29 cellular contexts compared by ENCODE assay signal in the genomic region with DNA sequence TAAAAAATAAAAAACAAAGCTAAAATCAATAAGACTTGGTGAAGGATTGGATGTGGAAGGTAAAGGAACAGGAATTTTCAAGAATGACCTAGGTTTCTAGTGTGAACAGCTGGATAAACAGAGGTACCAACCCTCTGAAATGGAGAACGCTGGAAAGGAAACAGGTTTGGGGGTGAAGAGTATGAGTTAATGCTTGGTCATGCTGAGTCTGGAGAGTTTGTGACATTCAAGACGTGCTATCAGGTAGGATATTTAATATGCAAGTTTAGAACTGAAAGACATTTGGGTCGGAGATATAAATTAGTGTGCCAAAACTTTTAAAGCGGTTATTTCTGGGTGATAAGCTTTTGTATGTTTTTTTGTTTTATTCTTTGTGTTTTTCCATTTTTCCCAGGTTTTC. TPM values are rescaled to one million over a fixed set of nuclear protein-coding genes. Genes with fewer than 3 reads are reported as not detected.
A peak's percentile ranks its signal among the peaks of the same experiment; 100 is the strongest.
DNase-seq lines count a peak whose midpoint lies in the region; ATAC-seq, FAIRE-seq and TF ChIP-seq lines count a peak whose summit lies in the region.
"Had no signal": no experiment of that assay in that cellular context is flagged by ENCODE, and none has a peak within 500 bp of the region (broad histone marks: within the 10 kb centered on the region; RNA-seq: fewer than 3 reads in every experiment).

No MANE protein-coding gene starts in this region.

- 34% methylated on average over 4 of the region's 4 CpGs for WGBS in K562 (ENCODE audit: insufficient coverage, low coverage, missing lambda C conversion rate)

- FAIRE-seq in K562 (lab: Jason Lieb, UNC): no peak
- FAIRE-seq: A204.1, GM12878, GM12892, GM18507 had no signal

- intact Hi-C loops in K562 (cut with micrococcal nuclease): no loop called here

- H3K4me2 ChIP-seq in K562 (ENCODE audit: insufficient read depth, low read length): no peak overlapping the region
- H3K4me2 ChIP-seq: BLaER1 had no signal

- no peak overlapping the region for H3K9ac ChIP-seq in K562 (ENCODE audit: insufficient read depth in 1 of 2, low read depth in 2 of 2, low read length in 2 of 2)
- H3K9ac ChIP-seq: BLaER1 had no signal

- H3K9me1 ChIP-seq in K562 (ENCODE audit: control insufficient read depth, insufficient read depth, low read length): no peaks in the 10 kb centered on the region

- DNase-seq in LHCN-M2 (ENCODE audit: low read depth) (peak; percentile 11), K562 (ENCODE audit: extremely low read depth in 1 of 4, low spot score in 3 of 4) (no peak), HK-2 (ENCODE audit: unreplicated experiment) (no peak)
- no peak for DNase-seq in activated CD4-positive, CD25-positive, alpha-beta regulatory T cell treated with anti-CD3 and anti-CD28 coated beads, Interleukin-2, amount 50 U/mL, for 72 hours
- DNase-seq: 8988T; ACHN; BE2C; C1 segment of cervical spinal cord; CD4-positive, alpha-beta memory T cell; CD4-positive, CD25-positive, alpha-beta regulatory T cell; CD8-positive, alpha-beta memory T cell; COR-L47; DMS 273 treated with DMSO at 0.1 percent for 48 hours; DMS153; DMS53; DMS79; DND-41; EL; GDM1 had no signal

- no TSS peak for BruUV-seq in K562 (replicated peaks; lab: Mats Ljungman, UMichigan)

- TF ChIP-seq RAD21 in K562 (CRISPR knock-in tag; conservative IDR thresholded peaks at IDR 0.05 in 1 of 2, IDR thresholded peaks at IDR 0.05 in 1 of 2): no peak

- H3K27me3 ChIP-seq in K562 (ENCODE audit: control insufficient read depth in 2 of 2, insufficient read depth in 2 of 2, low read length in 2 of 2): peaks cover 0 to 7% of the 10 kb centered on the region in 2 experiments; a peak in 1 of 5 replicates
- H3K27me3 ChIP-seq: BE2C, BLaER1 had no signal

- no peak for TF ChIP-seq CTCF in K562 (IDR thresholded peaks at IDR 0.05 in 2 of 3, conservative IDR thresholded peaks at IDR 0.05 in 1 of 3; ENCODE audit: insufficient read depth in 2 of 3, low read depth in 1 of 3, low read length in 3 of 3)

- no peak overlapping the region for H3K27ac ChIP-seq in K562 (ENCODE audit: extremely low read depth, low read depth, low read length)
- H3K27ac ChIP-seq: BLaER1 had no signal

- H3K79me2 ChIP-seq in K562 (ENCODE audit: control insufficient read depth, insufficient read depth, low read length): no peaks in the 10 kb centered on the region

- in situ Hi-C loops in K562 (cut with MboI): no loop called here

- CTCF ChIA-PET in K562 (lab: Yijun Ruan, JAX; ENCODE audit: low intra/inter-chr PET ratio): no interaction called here

- no peak for TF ChIP-seq POLR2A in K562 (conservative IDR thresholded peaks at IDR 0.05)

- H3K9me3 ChIP-seq in K562 (replicated peaks; ENCODE audit: control insufficient read depth, insufficient read depth, low read depth, low read length): no peaks in the 10 kb centered on the region
- H3K9me3 ChIP-seq: BE2C, BLaER1 had no signal

- H3K4me1 ChIP-seq in K562 (replicated peaks in 1 of 2; ENCODE audit: control insufficient read depth in 2 of 2, insufficient read depth in 2 of 2, low read length in 2 of 2): no peaks in the 10 kb centered on the region; a peak in 2 of 5 replicates
- H3K4me1 ChIP-seq: BE2C had no signal

- peak overlapping the region; percentile 53; the same call in 1 of the 2 replicates for H2AFZ ChIP-seq in K562 (ENCODE audit: low read depth, low read length)

- no peaks in the 10 kb centered on the region for H3K36me3 ChIP-seq in K562 (ENCODE audit: control insufficient read depth, insufficient read depth, low read length)
- H3K36me3 ChIP-seq: BE2C, BLaER1 had no signal

- H3K4me3 ChIP-seq in K562: no peak overlapping the region
- H3K4me3 ChIP-seq: BLaER1, GM12878 had no signal

- no peak for TF ChIP-seq EP300 in K562 (IDR thresholded peaks at IDR 0.05; ENCODE audit: low read length)

- POLR2A ChIA-PET in K562 (lab: Yijun Ruan, JAX): interaction anchor here (1.0 kb wide), 1 partner anchor 11 kb away, joined by 3 read pairs; no protein-coding TSS in a partner anchor

- ATAC-seq in K562 (no peak; the same call in 2 of the 3 replicates), HG02642 (IDR thresholded peaks at IDR 0.05; ENCODE audit: poor library complexity, unreplicated experiment) (no peak)
- ATAC-seq: GM12878 had no signal

- no peaks in the 10 kb centered on the region for H4K20me1 ChIP-seq in K562 (replicated peaks; ENCODE audit: control insufficient read depth, insufficient read depth, low read length)
- H4K20me1 ChIP-seq: BLaER1 had no signal

TF ChIP-seq in K562, 482 proteins besides CTCF, POLR2A, EP300 and RAD21 (continues in another document):
- TF ChIP-seq, protein P1, sequence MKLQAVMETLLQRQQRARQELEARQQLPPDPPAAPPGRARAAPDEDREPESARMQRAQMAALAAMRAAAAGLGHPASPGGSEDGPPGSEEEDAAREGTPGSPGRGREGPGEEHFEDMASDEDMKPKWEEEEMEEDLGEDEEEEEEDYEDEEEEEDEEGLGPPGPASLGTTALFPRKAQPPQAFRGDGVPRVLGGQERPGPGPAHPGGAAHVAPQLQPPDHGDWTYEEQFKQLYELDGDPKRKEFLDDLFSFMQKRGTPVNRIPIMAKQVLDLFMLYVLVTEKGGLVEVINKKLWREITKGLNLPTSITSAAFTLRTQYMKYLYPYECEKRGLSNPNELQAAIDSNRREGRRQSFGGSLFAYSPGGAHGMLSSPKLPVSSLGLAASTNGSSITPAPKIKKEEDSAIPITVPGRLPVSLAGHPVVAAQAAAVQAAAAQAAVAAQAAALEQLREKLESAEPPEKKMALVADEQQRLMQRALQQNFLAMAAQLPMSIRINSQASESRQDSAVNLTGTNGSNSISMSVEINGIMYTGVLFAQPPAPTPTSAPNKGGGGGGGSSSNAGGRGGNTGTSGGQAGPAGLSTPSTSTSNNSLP (IDR thresholded peaks at IDR 0.05; ENCODE audit: borderline replicate concordance, low read depth, low read length): no peak
- TF ChIP-seq ZNF121 (CRISPR knock-in tag; conservative IDR thresholded peaks at IDR 0.05) (no peak), MAFK (IDR thresholded peaks at IDR 0.05; ENCODE audit: low read length) (peak; percentile 44; the same call in 1 of the 2 replicates), ZNF212 (CRISPR knock-in tag; IDR thresholded peaks at IDR 0.05) (no peak), ZNF316 (IDR thresholded peaks at IDR 0.05) (peak; percentile 70), ILK (tag; IDR thresholded peaks at IDR 0.05; ENCODE audit: borderline replicate concordance, low read depth) (no peak), TGIF2 (CRISPR knock-in tag; IDR thresholded peaks at IDR 0.05) (no peak), KAT8 (IDR thresholded peaks at IDR 0.05; ENCODE audit: low read depth) (no peak), KDM1A (IDR thresholded peaks at IDR 0.05) (no peak), SMC3 (conservative IDR thresholded peaks at IDR 0.05; ENCODE audit: insufficient read depth, low read depth, low read length) (no peak), ETS2 (tag; IDR thresholded peaks at IDR 0.05; ENCODE audit: borderline replicate concordance, poor library complexity, severe bottlenecking) (no peak), NELFE (IDR thresholded peaks at IDR 0.05; ENCODE audit: insufficient read depth, insufficient read length) (no peak), CXXC5 (CRISPR knock-in tag; IDR thresholded peaks at IDR 0.05) (no peak), DACH1 (IDR thresholded peaks at IDR 0.05; ENCODE audit: partially characterized antibody) (no peak), TCF3 (CRISPR knock-in tag; IDR thresholded peaks at IDR 0.05) (no peak)
- TF ChIP-seq, protein P2, sequence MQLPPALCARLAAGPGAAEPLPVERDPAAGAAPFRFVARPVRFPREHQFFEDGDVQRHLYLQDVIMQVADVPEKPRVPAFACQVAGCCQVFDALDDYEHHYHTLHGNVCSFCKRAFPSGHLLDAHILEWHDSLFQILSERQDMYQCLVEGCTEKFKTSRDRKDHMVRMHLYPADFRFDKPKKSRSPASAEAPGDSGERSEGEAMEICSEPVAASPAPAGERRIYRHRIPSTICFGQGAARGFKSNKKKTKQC (CRISPR knock-in tag; IDR thresholded peaks at IDR 0.05): no peak
- TF ChIP-seq, protein P3, sequence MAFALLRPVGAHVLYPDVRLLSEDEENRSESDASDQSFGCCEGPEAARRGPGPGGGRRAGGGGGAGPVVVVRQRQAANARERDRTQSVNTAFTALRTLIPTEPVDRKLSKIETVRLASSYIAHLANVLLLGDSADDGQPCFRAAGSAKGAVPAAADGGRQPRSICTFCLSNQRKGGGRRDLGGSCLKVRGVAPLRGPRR (CRISPR knock-in tag; IDR thresholded peaks at IDR 0.05): no peak

RNA-seq across cellular contexts. Expression of a gene that starts 11.4 kb away (rescaled TPM):
- not detected in 2 replicates for total RNA-seq in LHCN-M2 (2014; rRNA removed)
- not detected for polyA plus RNA-seq in LHCN-M2 (2012)
- total RNA-seq in K562 (2011; cell fraction: chromatin; rRNA removed; ENCODE audit: low replicate concordance): 1.2 and 1.8 TPM in 2 replicates
- total RNA-seq in K562 (2011; cell fraction: nucleolus; rRNA removed): 0.67 and 0.92 TPM in 2 replicates
- total RNA-seq in K562 (2011; cell fraction: nucleoplasm; rRNA removed): 1.3 and 1.8 TPM in 2 replicates
- 1.2 and 1.4 TPM in 2 replicates for total RNA-seq in K562 (2014; rRNA removed)
- 1.9 and 2.0 TPM in 2 replicates for total RNA-seq in K562 (2014; rRNA removed; fragmentation: Illumina TruSeq; extraction: Trizol)
- total RNA-seq in K562 (2015; rRNA removed; fragmentation: Illumina TruSeq; extraction: Trizol): 1.2 and 1.3 TPM in 2 replicates
- total RNA-seq in K562 (2021): 1.4 and 2.1 TPM in 2 replicates
- polyA plus RNA-seq in K562 (2011; rRNA removed): 0.61 and 0.70 TPM in 2 replicates
- 0.37 and 0.46 TPM in 2 replicates for polyA plus RNA-seq in K562 (2011; cell fraction: cytosol; rRNA removed)
- 1.2 and 1.5 TPM in 2 replicates for polyA plus RNA-seq in K562 (2011; cell fraction: nucleus; rRNA removed)
- 1.4 and 5.2 TPM in 2 replicates for polyA plus RNA-seq in K562 (2012)
- 1.7 TPM in 2 replicates for polyA plus RNA-seq in K562 (2014; fragmentation: Illumina TruSeq; extraction: Trizol)
- under 1 TPM; 0.18 to 0.46 TPM for polyA plus RNA-seq in K562 (2014; fragmentation: Nextera tagmentation; extraction: Ambion mirVana)
- polyA plus RNA-seq in K562 (2014; rRNA removed): 1.7 and 2.1 TPM in 2 replicates
- polyA minus RNA-seq in K562 (2011; rRNA and poly(A)+ RNA removed): 0.67 and 1.1 TPM in 2 replicates
- polyA minus RNA-seq in K562 (2011; cell fraction: cytosol; rRNA and poly(A)+ RNA removed): 0.27 and 0.48 TPM in 2 replicates
- 0.81 and 1.3 TPM in 2 replicates for polyA minus RNA-seq in K562 (2011; cell fraction: nucleus; rRNA and poly(A)+ RNA removed)
- total RNA-seq: A673, Daoy, G401 had no signal
- polyA plus RNA-seq: AG04450 had no signal
